In the genomic region with DNA sequence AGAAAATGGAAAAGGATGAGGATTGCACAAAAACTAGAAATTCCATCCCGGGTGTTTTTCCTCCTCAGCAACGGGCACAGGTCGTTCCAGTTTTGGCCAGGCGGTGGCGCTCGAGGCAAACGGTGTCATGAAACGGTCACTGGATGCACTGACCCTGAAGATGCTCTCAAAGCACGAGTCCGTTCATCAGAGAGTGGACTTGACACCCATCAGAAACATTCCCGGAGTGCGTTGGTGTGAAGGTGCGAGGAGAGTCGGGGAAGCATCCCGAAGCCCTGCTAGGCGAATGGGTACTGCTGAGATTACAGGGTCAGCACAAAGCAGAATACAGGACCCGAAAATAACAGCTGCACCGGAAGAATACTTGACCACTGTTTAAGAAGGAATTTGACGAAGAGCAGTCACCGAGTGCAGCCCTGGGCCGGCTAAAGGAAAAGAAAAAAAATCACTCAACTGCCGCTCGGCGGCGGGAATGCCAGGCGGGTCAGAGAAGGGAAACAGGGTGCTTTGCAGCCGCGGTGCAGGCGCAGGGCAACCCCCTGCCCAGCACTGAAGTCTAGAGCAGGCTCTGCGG, we compare ENCODE assay signal across 8 cellular contexts.
DNase-seq lines count a peak whose midpoint lies in the region; ATAC-seq and TF ChIP-seq lines count a peak whose summit lies in the region.

No MANE protein-coding gene starts in this region.

- H3K27me3 Mint-ChIP-seq in CD4-positive, alpha-beta memory T cell = peaks cover 13 to 20% of the 10 kb centered on the region in 2 donors

- TF ChIP-seq CTCF in OCI-LY7 (conservative IDR thresholded peaks at IDR 0.05; ENCODE audit: low read length) = peak; percentile 99
- peak; percentile 88 for TF ChIP-seq CTCF in mucosa of descending colon (IDR thresholded peaks at IDR 0.05)

- H3K27ac ChIP-seq in CD4-positive, alpha-beta memory T cell (ENCODE audit: low read depth, low read length) = no peak overlapping the region
- H3K27ac ChIP-seq in HUES48 (ENCODE audit: low read depth, low read length) (peak overlapping the region; percentile 47), OCI-LY7 (ENCODE audit: low read depth, low read length, poor library complexity, severe bottlenecking) (no peak overlapping the region)

- peaks cover 5 to 10% (median 7%) of the 10 kb centered on the region in 4 donors for H3K4me1 Mint-ChIP-seq in CD4-positive, alpha-beta memory T cell

- no peaks in the 10 kb centered on the region for H3K36me3 ChIP-seq in CD4-positive, alpha-beta memory T cell (ENCODE audit: insufficient read depth, low read length)
- H3K36me3 ChIP-seq in HUES48 (ENCODE audit: control insufficient read depth, insufficient read depth, low read length) = no peaks in the 10 kb centered on the region
- no peaks in the 10 kb centered on the region for H3K36me3 ChIP-seq in OCI-LY7 (ENCODE audit: insufficient read depth, low read length)
- H3K36me3 ChIP-seq in mucosa of descending colon (ENCODE audit: low read depth) = no peaks in the 10 kb centered on the region

- no peaks in the 10 kb centered on the region for H3K79me2 ChIP-seq in OCI-LY7 (ENCODE audit: insufficient read depth, low read depth, low read length)

- no peaks in the 10 kb centered on the region for H3K9me3 Mint-ChIP-seq in CD4-positive, alpha-beta memory T cell

- H3K27ac Mint-ChIP-seq in CD4-positive, alpha-beta memory T cell = no peak overlapping the region

- intact Hi-C loops in CD4-positive, alpha-beta memory T cell (cut with micrococcal nuclease) = loop anchor here (1.0 to 2.0 kb wide), 5 partner anchors 33 to 654 kb away; a partner anchor contains a TSS
- intact Hi-C loops in OCI-LY7 (cut with micrococcal nuclease; ENCODE audit: unreplicated experiment) (loop anchor here (2.0 to 5.0 kb wide), 4 partner anchors 73 to 393 kb away; a partner anchor contains a TSS), mucosa of descending colon (cut with DNase I, micrococcal nuclease) (loop anchor here in 1 of 2 donors (5.0 kb wide), 1 partner anchor 403 kb away; no protein-coding TSS in a partner anchor)

- peaks cover 3% of the 10 kb centered on the region for H3K27me3 ChIP-seq in CD4-positive, alpha-beta memory T cell (ENCODE audit: insufficient read depth, low read length)
- H3K27me3 ChIP-seq in HUES48 (ENCODE audit: control insufficient read depth, insufficient read depth, low read length) = no peaks in the 10 kb centered on the region

- peak; percentile 35 to 64 (median 51) for DNase-seq in CD4-positive, alpha-beta memory T cell
- DNase-seq in OCI-LY7 (ENCODE audit: low spot score) = peak; percentile 57
- peak; percentile 79 for DNase-seq in activated T-cell treated with anti-CD3 and anti-CD28 coated beads, Interleukin-2, amount 50 U/mL, for 1 hour
- peak; percentile 56 to 74 for DNase-seq in erythroblast (lab: John Stamatoyannopoulos, UW)
- peak; percentile 89 to 99 (median 96) for DNase-seq in mucosa of descending colon
- peak; percentile 29 to 30 for DNase-seq in stimulated activated CD8-positive, alpha-beta memory T cell treated with anti-CD3 and anti-CD28 coated beads, Interleukin-15, amount 100 ng/mL, for 48 hours (ENCODE audit: low read depth in 2 of 2)

- H3K9me3 ChIP-seq in CD4-positive, alpha-beta memory T cell (ENCODE audit: control insufficient read depth in 1 of 2, low read length in 2 of 2) = no peaks in the 10 kb centered on the region
- H3K9me3 ChIP-seq in HUES48 (ENCODE audit: control insufficient read depth, insufficient read depth, low read length) (no peaks in the 10 kb centered on the region), OCI-LY7 (ENCODE audit: low read length) (no peaks in the 10 kb centered on the region), mucosa of descending colon (no peaks in the 10 kb centered on the region)

- no peaks in the 10 kb centered on the region for H3K36me3 Mint-ChIP-seq in CD4-positive, alpha-beta memory T cell

- peak overlapping the region; percentile 60 to 89 (median 74) for H3K4me3 Mint-ChIP-seq in CD4-positive, alpha-beta memory T cell

- POLR2A ChIA-PET in CD4-positive, alpha-beta memory T cell (lab: Charles Lee; ENCODE audit: partially characterized antibody) = no interaction called here
- POLR2A ChIA-PET in OCI-LY7 (lab: Charles Lee) = interaction anchor here (0.7 kb wide), 1 partner anchor 148 kb away, joined by 3 read pairs; no protein-coding TSS in a partner anchor

- ATAC-seq in mucosa of descending colon (peak; percentile 94), HG03457 (IDR thresholded peaks at IDR 0.05; ENCODE audit: unreplicated experiment) (no peak)

- H4K20me1 ChIP-seq in OCI-LY7 (ENCODE audit: insufficient read depth, low read length) = no peaks in the 10 kb centered on the region

- CTCF ChIA-PET in CD4-positive, alpha-beta memory T cell (lab: Charles Lee; ENCODE audit: partially characterized antibody) = interaction anchor here (0.6 to 6.2 kb wide), 16 partner anchors 10 to 444 kb away, joined by 3 to 48 read pairs (median 4); no protein-coding TSS in a partner anchor
- CTCF ChIA-PET in OCI-LY7 (lab: Charles Lee; ENCODE audit: unreplicated experiment) = interaction anchor here (0.5 to 1.4 kb wide), 3 partner anchors 17 to 232 kb away, joined by 3 read pairs; no protein-coding TSS in a partner anchor

- peak overlapping the region; percentile 89 for H3K4me2 ChIP-seq in OCI-LY7 (ENCODE audit: low read length)

- H3K9me2 ChIP-seq in OCI-LY7 (ENCODE audit: insufficient read depth, low read length) = no peaks in the 10 kb centered on the region

- BruUV-seq in OCI-LY7 (replicated peaks; lab: Mats Ljungman, UMichigan) = no TSS peak

- H3K4me1 ChIP-seq in CD4-positive, alpha-beta memory T cell (ENCODE audit: insufficient read depth, low read length) = peaks cover 8% of the 10 kb centered on the region
- peaks cover 10% of the 10 kb centered on the region for H3K4me1 ChIP-seq in HUES48 (ENCODE audit: control insufficient read depth, insufficient read depth, low read length)
- H3K4me1 ChIP-seq in OCI-LY7 (ENCODE audit: insufficient read depth, low read length, poor library complexity, severe bottlenecking) = peaks cover 10% of the 10 kb centered on the region
- H3K4me1 ChIP-seq in mucosa of descending colon (ENCODE audit: low read depth) = peaks cover 10% of the 10 kb centered on the region

- H3K4me3 ChIP-seq in CD4-positive, alpha-beta memory T cell (ENCODE audit: low read length in 2 of 2) = peak overlapping the region in 1 of 2 donors; percentile 53
- H3K4me3 ChIP-seq in HUES48 (ENCODE audit: low read depth, low read length) (peak overlapping the region; percentile 50), OCI-LY7 (ENCODE audit: low read depth, low read length, poor library complexity, severe bottlenecking) (peak overlapping the region; percentile 61), mucosa of descending colon (no peak overlapping the region)

- TF ChIP-seq POLR2A in erythroblast (IDR thresholded peaks at IDR 0.05; ENCODE audit: low read length) = no peak

- H3K9ac ChIP-seq in HUES48 (ENCODE audit: low read depth, low read length) = peak overlapping the region; percentile 25

- peak overlapping the region; percentile 87 for H2AFZ ChIP-seq in OCI-LY7 (ENCODE audit: low read length)

Comparison
In these comparisons a context has a peak if more than half of its experiments do, and no peak if none do; other contexts are left out.
1. DNase-seq: peak in every context shown above with its lines; median percentile 96 in mucosa of descending colon; 79 in activated T-cell treated with anti-CD3 and anti-CD28 coated beads, Interleukin-2, amount 50 U/mL, for 1 hour; 65 in erythroblast; 57 in OCI-LY7; 51 in CD4-positive, alpha-beta memory T cell; 30 in stimulated activated CD8-positive, alpha-beta memory T cell treated with anti-CD3 and anti-CD28 coated beads, Interleukin-15, amount 100 ng/mL, for 48 hours.